15 cellular contexts compared by ENCODE assay signal in genomic region chr18:11614042-11614441, GRCh38. TPM values are rescaled to one million over a fixed set of nuclear protein-coding genes. Genes with fewer than 3 reads are reported as not detected.
"Had no signal": no experiment of that assay in that cellular context is flagged by ENCODE, and none has a peak within 500 bp of the region (broad histone marks: within the 10 kb centered on the region; RNA-seq: fewer than 3 reads in every experiment).

No MANE protein-coding gene starts in this region.

RNA-seq across cellular contexts. Expression of gene SLC35G4, which starts 4.6 kb away (rescaled TPM):
- total RNA-seq: stomach, subcutaneous adipose tissue, suprapubic skin, temporal lobe, testis, thoracic aorta, thyroid gland, tibial nerve, transverse colon, upper lobe of left lung, upper lobe of right lung, ureter, urinary bladder, uterus, vagina had no signal
- polyA plus RNA-seq: stomach, urinary bladder had no signal
